In genomic region chr7:149772236-149772820, GRCh38 we compare ENCODE assay signal across 1 cellular context.
A peak's percentile ranks its signal among the peaks of the same experiment; 100 is the strongest.
TF ChIP-seq lines count a peak whose summit lies in the region.

No MANE protein-coding gene starts in this region.

TF ChIP-seq in K562, 482 proteins besides CTCF, POLR2A, EP300 and RAD21 (continued from another document and continues in another):
- TF ChIP-seq ZNF436 (CRISPR knock-in tag; IDR thresholded peaks at IDR 0.05) (no peak), KDM1A (IDR thresholded peaks at IDR 0.05) (peak in 1 of 2 experiments; percentile 20; a peak in 2 of 4 replicates), ATF3 (IDR thresholded peaks at IDR 0.05) (no peak), ATF3 (CRISPR knock-in tag; conservative IDR thresholded peaks at IDR 0.05) (no peak), AFF1 (IDR thresholded peaks at IDR 0.05; ENCODE audit: low read depth in 1 of 2, partially characterized antibody in 2 of 2) (no peak), PRDM10 (IDR thresholded peaks at IDR 0.05; ENCODE audit: partially characterized antibody) (no peak), ZNF766 (CRISPR knock-in tag; conservative IDR thresholded peaks at IDR 0.05) (0 out of 2 replicates have a peak, but pooled peaks have one; percentile 16), HNRNPLL (IDR thresholded peaks at IDR 0.05; ENCODE audit: low read depth, low read length, poor library complexity, severe bottlenecking) (no peak), MYC (IDR thresholded peaks at IDR 0.05; ENCODE audit: low read depth, low read length) (no peak), MYC (CRISPR knock-in tag; IDR thresholded peaks at IDR 0.05; ENCODE audit: borderline replicate concordance, low read depth) (no peak), ILK (tag; IDR thresholded peaks at IDR 0.05; ENCODE audit: borderline replicate concordance, low read depth) (no peak), ELK1 (CRISPR knock-in tag; IDR thresholded peaks at IDR 0.05) (no peak), GABPA (tag; conservative IDR thresholded peaks at IDR 0.05; ENCODE audit: low read depth) (no peak), GATAD2A (IDR thresholded peaks at IDR 0.05) (peak; percentile 53; the same call in 1 of the 2 replicates), SMARCB1 (IDR thresholded peaks at IDR 0.05; ENCODE audit: insufficient read length, low read depth) (no peak), ZNF311 (CRISPR knock-in tag; IDR thresholded peaks at IDR 0.05) (no peak), OTX1 (CRISPR knock-in tag; IDR thresholded peaks at IDR 0.05) (no peak), ZMIZ1 (IDR thresholded peaks at IDR 0.05; ENCODE audit: low read depth in 2 of 2, low read length in 2 of 2) (no peak), SLC30A9 (CRISPR knock-in tag; IDR thresholded peaks at IDR 0.05) (no peak), FOXJ3 (CRISPR knock-in tag; IDR thresholded peaks at IDR 0.05) (no peak), KAT2B (IDR thresholded peaks at IDR 0.05; ENCODE audit: low read depth, low read length) (no peak), PCBP1 (IDR thresholded peaks at IDR 0.05; ENCODE audit: low read depth, low read length, poor library complexity, severe bottlenecking) (peak; percentile 74), CREB1 (IDR thresholded peaks at IDR 0.05) (no peak), CREB1 (CRISPR knock-in tag; IDR thresholded peaks at IDR 0.05) (no peak), GTF2B (IDR thresholded peaks at IDR 0.05; ENCODE audit: extremely low read depth, insufficient read length) (no peak), ZNF655 (CRISPR knock-in tag; IDR thresholded peaks at IDR 0.05) (no peak), CBFA2T3 (IDR thresholded peaks at IDR 0.05) (no peak), PHF8 (IDR thresholded peaks at IDR 0.05; ENCODE audit: borderline replicate concordance, low read length) (peak; percentile 25; the same call in 1 of the 2 replicates), ETV1 (tag; conservative IDR thresholded peaks at IDR 0.05; ENCODE audit: low read depth) (no peak), FOXM1 (IDR thresholded peaks at IDR 0.05; ENCODE audit: low read depth) (no peak), FOXM1 (CRISPR knock-in tag; IDR thresholded peaks at IDR 0.05; ENCODE audit: low read depth) (no peak), TCFL5 (CRISPR knock-in tag; conservative IDR thresholded peaks at IDR 0.05) (no peak), SETDB1 (IDR thresholded peaks at IDR 0.05; ENCODE audit: low read length) (no peak), PKNOX1 (IDR thresholded peaks at IDR 0.05) (peak; percentile 32; the same call in 1 of the 2 replicates), SIN3A (IDR thresholded peaks at IDR 0.05; ENCODE audit: borderline replicate concordance in 2 of 2, control insufficient read depth in 1 of 2, low read depth in 2 of 2, low read length in 2 of 2) (no peak), ZBTB7A (IDR thresholded peaks at IDR 0.05; ENCODE audit: borderline replicate concordance, control insufficient read depth, low read depth, low read length) (peak; percentile 83), ZBTB1 (CRISPR knock-in tag; IDR thresholded peaks at IDR 0.05; ENCODE audit: borderline replicate concordance, low read depth) (no peak), MIER1 (IDR thresholded peaks at IDR 0.05; ENCODE audit: low read depth) (0 out of 2 replicates have a peak, but pooled peaks have one; percentile 14), HMG20B (CRISPR knock-in tag; IDR thresholded peaks at IDR 0.05) (no peak), CC2D1A (IDR thresholded peaks at IDR 0.05) (peak; percentile 18; the same call in 1 of the 2 replicates), STAG1 (CRISPR knock-in tag; IDR thresholded peaks at IDR 0.05; ENCODE audit: borderline replicate concordance) (no peak), ZNF431 (CRISPR knock-in tag; IDR thresholded peaks at IDR 0.05) (no peak), RNF2 (IDR thresholded peaks at IDR 0.05) (no peak), MYBL2 (IDR thresholded peaks at IDR 0.05; ENCODE audit: low read depth) (no peak), MYBL2 (CRISPR knock-in tag; IDR thresholded peaks at IDR 0.05; ENCODE audit: borderline replicate concordance) (no peak), HDAC1 (IDR thresholded peaks at IDR 0.05) (peak in 1 of 2 experiments; percentile 9; a peak in 1 of 4 replicates), CHD2 (IDR thresholded peaks at IDR 0.05; ENCODE audit: low read depth, low read length) (no peak), ZNF24 (IDR thresholded peaks at IDR 0.05) (no peak), NR4A1 (CRISPR knock-in tag; IDR thresholded peaks at IDR 0.05) (no peak), NR4A1 (tag; IDR thresholded peaks at IDR 0.05) (no peak), PCBP2 (IDR thresholded peaks at IDR 0.05; ENCODE audit: low read depth, low read length, poor library complexity, severe bottlenecking) (no peak), MLLT1 (IDR thresholded peaks at IDR 0.05) (no peak), DPF2 (IDR thresholded peaks at IDR 0.05) (no peak), RBM34 (IDR thresholded peaks at IDR 0.05; ENCODE audit: borderline replicate concordance, insufficient read depth, low read length) (no peak)
